In genomic region chr16:5027575-5028235, GRCh38 we compare ENCODE assay signal across 25 cellular contexts. TPM values are rescaled to one million over a fixed set of nuclear protein-coding genes. Genes with fewer than 3 reads are reported as not detected.
DNase-seq lines count a peak whose midpoint lies in the region; ATAC-seq, FAIRE-seq and TF ChIP-seq lines count a peak whose summit lies in the region.
"Had no signal": no experiment of that assay in that cellular context is flagged by ENCODE, and none has a peak within 500 bp of the region (broad histone marks: within the 10 kb centered on the region; RNA-seq: fewer than 3 reads in every experiment).

No MANE protein-coding gene starts in this region.

- no peak overlapping the region for H3K4me3 ChIP-seq in HepG2 (replicated peaks in 1 of 3; ENCODE audit: insufficient read depth in 1 of 3, low read depth in 2 of 3, low read length in 3 of 3)
- H3K4me3 ChIP-seq in right lobe of liver, result no peak overlapping the region
- H3K4me3 ChIP-seq: MG63, SJCRH30 had no signal

- no peak for TF ChIP-seq RAD21 in HepG2 (CRISPR knock-in tag; IDR thresholded peaks at IDR 0.05)

- peaks cover 9% of the 10 kb centered on the region for H3K79me2 ChIP-seq in HepG2 (ENCODE audit: insufficient read depth, low read length)

- no peak overlapping the region for H2AFZ ChIP-seq in HepG2 (ENCODE audit: low read length)

- no peak overlapping the region for H3K9ac ChIP-seq in HepG2 (ENCODE audit: insufficient read depth, low read depth, low read length)

- H3K4me1 ChIP-seq in HepG2 (ENCODE audit: insufficient read depth, low read length) (peaks cover 12% of the 10 kb centered on the region), right lobe of liver (no peaks in the 10 kb centered on the region)
- H3K4me1 ChIP-seq: SJCRH30 had no signal

- H3K27ac ChIP-seq in HepG2 (ENCODE audit: extremely low read length, insufficient read depth, low read length) (no peak overlapping the region), right lobe of liver (no peak overlapping the region)
- H3K27ac ChIP-seq: 22Rv1, SJCRH30 had no signal

- no TSS peak for BruUV-seq in HepG2 (replicated peaks; lab: Mats Ljungman, UMichigan)

- CTCF ChIA-PET in HepG2 (lab: Yijun Ruan, JAX; ENCODE audit: low intra/inter-chr PET ratio, low total read pairs), result no interaction called here

- H3K9me3 ChIP-seq in HepG2 (ENCODE audit: low read length) (no peaks in the 10 kb centered on the region), right lobe of liver (no peaks in the 10 kb centered on the region)
- H3K9me3 ChIP-seq: MG63, SJCRH30 had no signal

- TF ChIP-seq EP300 in HepG2 (IDR thresholded peaks at IDR 0.05; ENCODE audit: low read depth in 2 of 2, low read length in 2 of 2), result no peak
- TF ChIP-seq EP300 in HepG2 (CRISPR knock-in tag; IDR thresholded peaks at IDR 0.05; ENCODE audit: borderline replicate concordance), result no peak

- DNase-seq in HepG2 (ENCODE audit: low spot score), result no peak
- DNase-seq in right lobe of liver, result no peak
- DNase-seq in epidermal melanocyte (ENCODE audit: insufficient read length, low spot score), result peak; percentile 5
- no peak for DNase-seq in omental fat pad (ENCODE audit: low spot score)
- no peak for DNase-seq in GM19240 (ENCODE audit: insufficient read length, low spot score)
- DNase-seq in activated CD4-positive, alpha-beta T cell treated with anti-CD3 and anti-CD28 coated beads, Interleukin-2, amount 50 U/mL, for 48 hours, result no peak
- DNase-seq: DMS153; DND-41; H9; KG1; MG63; NCI-H1105 treated with DMSO at 0.1 percent for 48 hours; NCI-H2029; NCI-H446; NCI-H526; NCI-H82; NK-92 treated with Interleukin-12 subunit alpha and Interleukin-12 subunit beta, amount 100 ng/mL, for 24 hours; PC-3; SJCRH30 had no signal

- in situ Hi-C loops in HepG2 (cut with HindIII; ENCODE audit: extremely low pct_ligation_motif_present, low pct_unique_long_range_greater_than_20kb), result no loop called here

- H3K4me2 ChIP-seq in HepG2 (ENCODE audit: low read depth, low read length), result no peak overlapping the region

- TF ChIP-seq POLR2A in HepG2 (IDR thresholded peaks at IDR 0.05; ENCODE audit: insufficient read depth in 1 of 2, low read depth in 2 of 2, low read length in 2 of 2) (no peak), right lobe of liver (IDR thresholded peaks at IDR 0.05) (no peak)

- ATAC-seq in HepG2, result no peak
- ATAC-seq in right lobe of liver, result no peak
- peak; percentile 4 for ATAC-seq in omental fat pad (ENCODE audit: low FRiP score)
- ATAC-seq in GM21381 (IDR thresholded peaks at IDR 0.05; ENCODE audit: unreplicated experiment), result no peak
- ATAC-seq: PC-3, Right ventricle myocardium inferior had no signal

- H3K36me3 ChIP-seq in HepG2 (replicated peaks in 1 of 2; ENCODE audit: control insufficient read depth in 1 of 2, insufficient read depth in 2 of 2, low read length in 2 of 2) (peaks cover 24 to 48% of the 10 kb centered on the region in 2 experiments), right lobe of liver (no peaks in the 10 kb centered on the region)
- H3K36me3 ChIP-seq: MG63, SJCRH30 had no signal

- H3K27me3 ChIP-seq in HepG2 (ENCODE audit: control insufficient read depth in 1 of 2, insufficient read depth in 2 of 2, low read length in 2 of 2) (no peaks in the 10 kb centered on the region), right lobe of liver (no peaks in the 10 kb centered on the region)
- H3K27me3 ChIP-seq: MG63, SJCRH30 had no signal

- POLR2A ChIA-PET in HepG2 (lab: Yijun Ruan, JAX), result no interaction called here

- TF ChIP-seq CTCF in HepG2 (CRISPR knock-in tag; IDR thresholded peaks at IDR 0.05) (no peak), right lobe of liver (IDR thresholded peaks at IDR 0.05) (no peak), omental fat pad (IDR thresholded peaks at IDR 0.05) (no peak)

- intact Hi-C loops in HepG2 (cut with micrococcal nuclease; ENCODE audit: unreplicated experiment) (no loop called here), right lobe of liver (cut with DNase I) (no loop called here)

- WGBS in HepG2 (ENCODE audit: low lambda C conversion rate), result 99% methylated on average over 23 of the region's 32 CpGs
- WGBS in right lobe of liver (ENCODE audit: insufficient coverage, low coverage, low lambda C conversion rate, missing lambda C conversion rate), result 86% methylated on average over 7 of the region's 32 CpGs

- FAIRE-seq in HepG2 (lab: Jason Lieb, UNC), result no peak
- FAIRE-seq: GM12892, GM19239 had no signal

- no peaks in the 10 kb centered on the region; the same call in 1 of the 2 replicates for H4K20me1 ChIP-seq in HepG2 (ENCODE audit: insufficient read depth, low read length)

RNA-seq across cellular contexts. Expression of gene NAGPA, which starts 6.0 kb away (rescaled TPM):
- total RNA-seq in HepG2 (2016; rRNA removed; fragmentation: Illumina TruSeq; extraction: Trizol), result 29.8 and 60.3 TPM in 2 replicates
- 10.2 and 12.2 TPM in 2 replicates for total RNA-seq in HepG2 (2016; cell fraction: cytosol; rRNA removed; fragmentation: Illumina TruSeq; extraction: Trizol; ENCODE audit: low read depth)
- 25.3 and 59.7 TPM in 2 replicates for total RNA-seq in HepG2 (2016; cell fraction: insoluble cytoplasmic fraction; rRNA removed; fragmentation: Illumina TruSeq; extraction: Trizol)
- 19.0 and 22.6 TPM in 2 replicates for total RNA-seq in HepG2 (2016; cell fraction: membrane; rRNA removed; fragmentation: Illumina TruSeq; extraction: Trizol)
- total RNA-seq in HepG2 (2016; cell fraction: nucleus; rRNA removed; fragmentation: Illumina TruSeq; extraction: Trizol), result 58.3 and 69.4 TPM in 2 replicates
- 27.1 and 31.6 TPM in 2 replicates for polyA plus RNA-seq in HepG2 (2011; rRNA removed)
- polyA plus RNA-seq in HepG2 (2011; cell fraction: cytosol; rRNA removed), result 28.0 and 43.3 TPM in 2 replicates
- polyA plus RNA-seq in HepG2 (2011; cell fraction: nucleus; rRNA removed), result 119 and 135 TPM in 2 replicates
- polyA plus RNA-seq in HepG2 (2012), result 20.6 and 22.0 TPM in 2 replicates
- 7.6 and 9.3 TPM in 2 replicates for polyA plus RNA-seq in HepG2 (2016; cell fraction: cytosol; fragmentation: Illumina TruSeq; extraction: Trizol; ENCODE audit: low read depth)
- 24.9 and 27.9 TPM in 2 replicates for polyA plus RNA-seq in HepG2 (2016; cell fraction: insoluble cytoplasmic fraction; fragmentation: Illumina TruSeq; extraction: Trizol; ENCODE audit: low read depth)
- 15.1 and 16.1 TPM in 2 replicates for polyA plus RNA-seq in HepG2 (2016; cell fraction: membrane; fragmentation: Illumina TruSeq; extraction: Trizol; ENCODE audit: low read depth)
- polyA plus RNA-seq in HepG2 (2016; cell fraction: nucleus; fragmentation: Illumina TruSeq; extraction: Trizol; ENCODE audit: insufficient read depth, low read depth), result 111 and 120 TPM in 2 replicates
- polyA minus RNA-seq in HepG2 (2011; rRNA and poly(A)+ RNA removed; ENCODE audit: low replicate concordance), result 13.4 and 91.3 TPM in 2 replicates
- polyA minus RNA-seq in HepG2 (2011; cell fraction: cytosol; rRNA and poly(A)+ RNA removed), result 24.6 and 30.4 TPM in 2 replicates
- polyA minus RNA-seq in HepG2 (2011; cell fraction: nucleus; rRNA and poly(A)+ RNA removed), result 41.9 and 43.5 TPM in 2 replicates
- total RNA-seq in right lobe of liver, result 10 to 100 TPM in 2 of 6 experiments, 1 to 10 TPM in 4; 6.6 to 22.1 (median 8.4) TPM
- 10 to 100 TPM; 14.9 to 29.7 (median 21.9) TPM for total RNA-seq in omental fat pad

RNA-seq across cellular contexts. Expression of gene C16orf89, which starts 38.1 kb away (rescaled TPM):
- total RNA-seq in HepG2 (2016; rRNA removed; fragmentation: Illumina TruSeq; extraction: Trizol), result 0.97 and 1.9 TPM in 2 replicates
- total RNA-seq in HepG2 (2016; cell fraction: cytosol; rRNA removed; fragmentation: Illumina TruSeq; extraction: Trizol; ENCODE audit: low read depth), result 0.61 and 0.79 TPM in 2 replicates
- 0.45 and 1.1 TPM in 2 replicates for total RNA-seq in HepG2 (2016; cell fraction: insoluble cytoplasmic fraction; rRNA removed; fragmentation: Illumina TruSeq; extraction: Trizol)
- 0.76 and 1.0 TPM in 2 replicates for total RNA-seq in HepG2 (2016; cell fraction: membrane; rRNA removed; fragmentation: Illumina TruSeq; extraction: Trizol)
- total RNA-seq in HepG2 (2016; cell fraction: nucleus; rRNA removed; fragmentation: Illumina TruSeq; extraction: Trizol), result 0.72 and 0.78 TPM in 2 replicates
- 2.8 and 3.4 TPM in 2 replicates for polyA plus RNA-seq in HepG2 (2011; rRNA removed)
- 2.8 TPM in 2 replicates for polyA plus RNA-seq in HepG2 (2011; cell fraction: cytosol; rRNA removed)
- polyA plus RNA-seq in HepG2 (2011; cell fraction: nucleus; rRNA removed), result 1.3 and 1.4 TPM in 2 replicates
- 1.7 and 2.7 TPM in 2 replicates for polyA plus RNA-seq in HepG2 (2012)
- polyA plus RNA-seq in HepG2 (2016; cell fraction: cytosol; fragmentation: Illumina TruSeq; extraction: Trizol; ENCODE audit: low read depth), result 0.58 and 0.68 TPM in 2 replicates
- polyA plus RNA-seq in HepG2 (2016; cell fraction: insoluble cytoplasmic fraction; fragmentation: Illumina TruSeq; extraction: Trizol; ENCODE audit: low read depth), result 0.85 and 1.2 TPM in 2 replicates
- polyA plus RNA-seq in HepG2 (2016; cell fraction: membrane; fragmentation: Illumina TruSeq; extraction: Trizol; ENCODE audit: low read depth), result 0.71 and 0.81 TPM in 2 replicates
- 1.4 and 2.1 TPM in 2 replicates for polyA plus RNA-seq in HepG2 (2016; cell fraction: nucleus; fragmentation: Illumina TruSeq; extraction: Trizol; ENCODE audit: insufficient read depth, low read depth)
- 1.0 TPM in 1 of 2 replicates, not detected in the other for polyA minus RNA-seq in HepG2 (2011; rRNA and poly(A)+ RNA removed; ENCODE audit: low replicate concordance)
- polyA minus RNA-seq in HepG2 (2011; cell fraction: cytosol; rRNA and poly(A)+ RNA removed), result 0.89 and 1.1 TPM in 2 replicates
- 0.50 and 0.90 TPM in 2 replicates for polyA minus RNA-seq in HepG2 (2011; cell fraction: nucleus; rRNA and poly(A)+ RNA removed)
- not detected for total RNA-seq in right lobe of liver
- total RNA-seq in omental fat pad, result 10 to 100 TPM in 1 of 4 donors, 1 to 10 TPM in 3; 3.8 to 16.6 (median 7.1) TPM
- total RNA-seq: PC-3, SJCRH30 had no signal
- polyA plus RNA-seq: BJ had no signal

RNA-seq across cellular contexts. Expression of gene ALG1, which starts 43.9 kb away (rescaled TPM):
- total RNA-seq in HepG2 (2016; rRNA removed; fragmentation: Illumina TruSeq; extraction: Trizol) (39.6 and 75.6 TPM in 2 replicates), right lobe of liver (10 to 100 TPM; 16.0 to 28.0 (median 16.9) TPM), omental fat pad (10 to 100 TPM; 16.9 to 19.5 (median 18.0) TPM)
- total RNA-seq in HepG2 (2016; cell fraction: cytosol; rRNA removed; fragmentation: Illumina TruSeq; extraction: Trizol; ENCODE audit: low read depth), result 7.6 and 8.9 TPM in 2 replicates
- total RNA-seq in HepG2 (2016; cell fraction: insoluble cytoplasmic fraction; rRNA removed; fragmentation: Illumina TruSeq; extraction: Trizol), result 38.5 and 76.0 TPM in 2 replicates
- total RNA-seq in HepG2 (2016; cell fraction: membrane; rRNA removed; fragmentation: Illumina TruSeq; extraction: Trizol), result 14.3 and 16.3 TPM in 2 replicates
- total RNA-seq in HepG2 (2016; cell fraction: nucleus; rRNA removed; fragmentation: Illumina TruSeq; extraction: Trizol), result 78.0 and 84.8 TPM in 2 replicates
- 43.3 and 51.5 TPM in 2 replicates for polyA plus RNA-seq in HepG2 (2011; rRNA removed)
- 46.0 and 52.0 TPM in 2 replicates for polyA plus RNA-seq in HepG2 (2011; cell fraction: cytosol; rRNA removed)
- polyA plus RNA-seq in HepG2 (2011; cell fraction: nucleus; rRNA removed), result 37.8 and 40.2 TPM in 2 replicates
- polyA plus RNA-seq in HepG2 (2012), result 25.7 and 31.5 TPM in 2 replicates
- 6.3 and 6.5 TPM in 2 replicates for polyA plus RNA-seq in HepG2 (2016; cell fraction: cytosol; fragmentation: Illumina TruSeq; extraction: Trizol; ENCODE audit: low read depth)
- polyA plus RNA-seq in HepG2 (2016; cell fraction: insoluble cytoplasmic fraction; fragmentation: Illumina TruSeq; extraction: Trizol; ENCODE audit: low read depth), result 36.3 and 37.9 TPM in 2 replicates
- polyA plus RNA-seq in HepG2 (2016; cell fraction: membrane; fragmentation: Illumina TruSeq; extraction: Trizol; ENCODE audit: low read depth), result 10.1 and 11.8 TPM in 2 replicates
- polyA plus RNA-seq in HepG2 (2016; cell fraction: nucleus; fragmentation: Illumina TruSeq; extraction: Trizol; ENCODE audit: insufficient read depth, low read depth), result 104 and 109 TPM in 2 replicates
- polyA minus RNA-seq in HepG2 (2011; rRNA and poly(A)+ RNA removed; ENCODE audit: low replicate concordance), result 135 and 161 TPM in 2 replicates
- 28.6 and 36.3 TPM in 2 replicates for polyA minus RNA-seq in HepG2 (2011; cell fraction: cytosol; rRNA and poly(A)+ RNA removed)
- 50.0 and 65.8 TPM in 2 replicates for polyA minus RNA-seq in HepG2 (2011; cell fraction: nucleus; rRNA and poly(A)+ RNA removed)
